Comparison of ENCODE assay signal across 24 cellular contexts in the genomic region with DNA sequence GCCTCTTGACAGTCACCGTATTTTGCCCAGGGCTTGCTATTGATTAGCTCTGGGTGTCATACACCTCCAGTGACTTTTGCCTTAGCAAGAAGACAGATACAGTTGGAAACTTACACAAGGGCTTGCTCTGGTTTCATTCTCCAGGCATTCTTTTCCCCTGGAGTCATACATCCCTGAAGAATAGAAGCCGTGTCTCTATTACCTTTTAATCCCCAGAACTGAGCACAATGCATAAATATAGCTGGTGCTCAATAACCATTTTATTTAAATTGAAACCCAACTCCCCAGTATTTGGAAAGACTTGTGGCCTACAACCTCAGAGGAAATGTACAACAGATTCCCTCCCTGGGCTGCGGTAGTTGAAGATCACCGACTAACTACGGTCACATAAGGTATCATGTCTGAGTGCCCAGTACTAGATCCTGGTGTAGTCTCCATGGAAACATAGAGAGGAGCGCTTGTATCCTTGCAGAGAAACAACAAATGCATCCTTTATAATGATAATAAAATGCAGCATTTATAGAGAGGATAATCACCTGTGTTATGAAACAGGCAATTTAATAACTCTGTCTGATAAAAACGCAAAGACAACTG.
DNase-seq lines count a peak whose midpoint lies in the region; ATAC-seq and TF ChIP-seq lines count a peak whose summit lies in the region.
"Had no signal": no experiment of that assay in that cellular context is flagged by ENCODE, and none has a peak within 500 bp of the region (broad histone marks: within the 10 kb centered on the region; RNA-seq: fewer than 3 reads in every experiment).

No MANE protein-coding gene starts in this region.

- TF ChIP-seq CTCF in esophagus muscularis mucosa (IDR thresholded peaks at IDR 0.05): no peak
- TF ChIP-seq CTCF in psoas muscle (IDR thresholded peaks at IDR 0.05): no peak
- TF ChIP-seq CTCF in tibial artery (IDR thresholded peaks at IDR 0.05): no peak

- no peaks in the 10 kb centered on the region for H3K27me3 ChIP-seq in SJCRH30
- no peaks in the 10 kb centered on the region for H3K27me3 ChIP-seq in esophagus muscularis mucosa
- H3K27me3 ChIP-seq in psoas muscle (ENCODE audit: insufficient read depth in 3 of 3, low read length in 2 of 3): no peaks in the 10 kb centered on the region
- H3K27me3 ChIP-seq in tibial artery: no peaks in the 10 kb centered on the region
- H3K27me3 ChIP-seq: BE2C, BLaER1 had no signal

- H3K36me3 ChIP-seq in SJCRH30 (no peaks in the 10 kb centered on the region), esophagus muscularis mucosa (no peaks in the 10 kb centered on the region), psoas muscle (ENCODE audit: insufficient read depth in 1 of 2, low read depth in 1 of 2) (no peaks in the 10 kb centered on the region), tibial artery (no peaks in the 10 kb centered on the region)
- H3K36me3 ChIP-seq: BE2C, BLaER1 had no signal

- intact Hi-C loops in esophagus muscularis mucosa (cut with DNase I) (no loop called here), psoas muscle (cut with DNase I) (no loop called here), tibial artery (cut with DNase I; ENCODE audit: low total_unique reads) (no loop called here)

- H3K4me1 ChIP-seq in SJCRH30: peaks cover 13% of the 10 kb centered on the region
- H3K4me1 ChIP-seq in esophagus muscularis mucosa: no peaks in the 10 kb centered on the region
- H3K4me1 ChIP-seq in psoas muscle: no peaks in the 10 kb centered on the region
- H3K4me1 ChIP-seq in tibial artery: no peaks in the 10 kb centered on the region
- H3K4me1 ChIP-seq: BE2C, BLaER1 had no signal

- ATAC-seq in psoas muscle (peak; percentile 72 to 84 (median 78)), HG03025 (IDR thresholded peaks at IDR 0.05; ENCODE audit: low FRiP score, unreplicated experiment) (no peak)
- ATAC-seq: GM12878 had no signal

- DNase-seq in SJCRH30: peak in 1 of 2 experiments; percentile 60
- DNase-seq in esophagus muscularis mucosa (ENCODE audit: extremely low spot score): peak; percentile 37
- DNase-seq in psoas muscle: no peak
- peak; percentile 39 for DNase-seq in superior temporal gyrus (ENCODE audit: extremely low spot score)
- no peak for DNase-seq in tibial artery
- DNase-seq in erythroblast (lab: John Stamatoyannopoulos, UW): no peak
- DNase-seq: 8988T; ACHN; BE2C; C1 segment of cervical spinal cord; CD4-positive, alpha-beta memory T cell; CD4-positive, CD25-positive, alpha-beta regulatory T cell; CD8-positive, alpha-beta memory T cell; COR-L47; DMS 273 treated with DMSO at 0.1 percent for 48 hours; DMS153; DMS53; DMS79; DND-41; EL; GDM1 had no signal

- H3K4me3 ChIP-seq in SJCRH30 (no peak overlapping the region), esophagus muscularis mucosa (no peak overlapping the region), psoas muscle (no peak overlapping the region), tibial artery (no peak overlapping the region)
- H3K4me3 ChIP-seq: BLaER1, GM12878 had no signal

- H3K9me3 ChIP-seq in SJCRH30 (replicated peaks) (no peaks in the 10 kb centered on the region), esophagus muscularis mucosa (no peaks in the 10 kb centered on the region), psoas muscle (no peaks in the 10 kb centered on the region), tibial artery (no peaks in the 10 kb centered on the region)
- H3K9me3 ChIP-seq: BE2C, BLaER1 had no signal

- no peak for TF ChIP-seq EP300 in esophagus muscularis mucosa (IDR thresholded peaks at IDR 0.05)

- WGBS in esophagus muscularis mucosa: 89% methylated on average over 7 of the region's 7 CpGs
- WGBS in psoas muscle, 3 donors: 60 to 66% (median 66%) methylated on average over 7 of the region's 7 CpGs

- TF ChIP-seq POLR2A in esophagus muscularis mucosa (IDR thresholded peaks at IDR 0.05; ENCODE audit: low read depth): no peak
- no peak for TF ChIP-seq POLR2A in erythroblast (IDR thresholded peaks at IDR 0.05; ENCODE audit: low read length)

- H3K27ac ChIP-seq in SJCRH30 (peak overlapping the region; percentile 33; the same call in 1 of the 2 replicates), esophagus muscularis mucosa (replicated peaks in 1 of 4) (no peak overlapping the region), psoas muscle (no peak overlapping the region), tibial artery (no peak overlapping the region)
- H3K27ac ChIP-seq: BLaER1 had no signal

Comparison
In these comparisons a context has a peak if more than half of its experiments do, and no peak if none do; other contexts are left out.
1. DNase-seq: peak in esophagus muscularis mucosa (single experiment) and superior temporal gyrus (single experiment); none in psoas muscle (0 of 2), tibial artery (0 of 2) and erythroblast (0 of 2).